16 cellular contexts compared by ENCODE assay signal in the genomic region with DNA sequence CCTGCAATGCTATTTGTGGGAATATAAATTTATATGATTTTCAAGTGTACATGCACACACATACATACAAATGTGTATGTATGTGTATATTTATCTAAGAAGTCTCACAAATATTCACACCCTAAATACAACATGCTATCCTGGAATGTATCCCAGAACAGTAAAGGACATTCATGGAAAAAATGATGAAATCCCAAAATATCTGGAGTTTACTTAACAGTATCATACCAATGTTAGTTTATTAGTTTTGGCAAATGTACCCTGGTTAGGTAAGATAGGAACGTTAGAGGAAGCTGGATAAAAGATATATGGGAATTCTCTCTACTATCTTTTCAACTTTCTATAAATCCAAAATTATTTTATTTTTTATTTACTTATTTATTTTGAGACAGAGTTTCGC. TPM values are rescaled to one million over a fixed set of nuclear protein-coding genes. Genes with fewer than 3 reads are reported as not detected.
DNase-seq lines count a peak whose midpoint lies in the region; TF ChIP-seq lines count a peak whose summit lies in the region.
"Had no signal": no experiment of that assay in that cellular context is flagged by ENCODE, and none has a peak within 500 bp of the region (broad histone marks: within the 10 kb centered on the region; RNA-seq: fewer than 3 reads in every experiment).

No MANE protein-coding gene starts in this region.

- no peak overlapping the region for H3K4me3 ChIP-seq in GM23248
- no peak overlapping the region for H3K4me3 ChIP-seq in fibroblast of mammary gland (ENCODE audit: control insufficient read depth, low read depth, low read length)
- no peak overlapping the region for H3K4me3 ChIP-seq in effector memory CD4-positive, alpha-beta T cell (ENCODE audit: insufficient read depth, low read depth, low read length, poor library complexity, severe bottlenecking)
- H3K4me3 ChIP-seq: GM12878 had no signal

- no peaks in the 10 kb centered on the region for H3F3A ChIP-seq in GM23248 (ENCODE audit: insufficient read depth)

- H3K79me2 ChIP-seq in GM23248 (ENCODE audit: insufficient read depth), result no peaks in the 10 kb centered on the region

- H3K36me3 ChIP-seq in GM23248 (ENCODE audit: low read depth), result no peaks in the 10 kb centered on the region
- H3K36me3 ChIP-seq in effector memory CD4-positive, alpha-beta T cell (ENCODE audit: control insufficient read depth, insufficient read depth, low read length), result no peaks in the 10 kb centered on the region

- DNase-seq in GM23248 (peak; percentile 33), fibroblast of mammary gland (ENCODE audit: low read depth) (peak; percentile 31), osteocyte (ENCODE audit: extremely low spot score, unreplicated experiment) (no peak), DMS114 treated with DMSO at 0.1 percent for 48 hours (lab: John Stamatoyannopoulos, UW; ENCODE audit: unreplicated experiment) (no peak), T-helper 1 cell (no peak)
- DNase-seq in effector memory CD4-positive, alpha-beta T cell, result no peak
- DNase-seq in activated T-cell treated with anti-CD3 and anti-CD28 coated beads, Interleukin-2, amount 50 U/mL, for 48 hours, result no peak
- DNase-seq: Caco-2, DMS53, H7, NCI-H345, NCI-H748 treated with DMSO at 0.1 percent for 48 hours, Right ventricle myocardium superior, SK-N-SH had no signal

- peaks cover 7% of the 10 kb centered on the region for H3K4me1 Mint-ChIP-seq in osteocyte (ENCODE audit: unreplicated experiment)

- H3K27ac ChIP-seq in GM23248 (no peak overlapping the region), VCaP (peak overlapping the region; percentile 1; the same call in 1 of the 2 replicates)
- H3K27ac ChIP-seq in effector memory CD4-positive, alpha-beta T cell (ENCODE audit: insufficient read depth, low read length, poor library complexity, severe bottlenecking), result no peak overlapping the region

- no peak overlapping the region for H3K4me3 Mint-ChIP-seq in osteocyte (ENCODE audit: unreplicated experiment)

- H2AFZ ChIP-seq in GM23248, result no peak overlapping the region

- no peak overlapping the region for H3K9ac ChIP-seq in GM23248
- H3K9ac ChIP-seq: SK-N-SH had no signal

- no peaks in the 10 kb centered on the region for H3K36me3 Mint-ChIP-seq in osteocyte (ENCODE audit: unreplicated experiment)

- no peaks in the 10 kb centered on the region for H3K9me3 ChIP-seq in GM23248 (ENCODE audit: low read depth)
- no peaks in the 10 kb centered on the region for H3K9me3 ChIP-seq in effector memory CD4-positive, alpha-beta T cell (ENCODE audit: control insufficient read depth, low read length)
- H3K9me3 ChIP-seq: Caco-2, SK-N-SH had no signal

- H4K20me1 ChIP-seq in GM23248 (ENCODE audit: insufficient read depth), result no peaks in the 10 kb centered on the region

- H3K27me3 Mint-ChIP-seq in osteocyte (ENCODE audit: unreplicated experiment), result no peaks in the 10 kb centered on the region

- H3K27ac Mint-ChIP-seq in osteocyte (ENCODE audit: unreplicated experiment), result peak overlapping the region; percentile 31

- H3K9me3 Mint-ChIP-seq in osteocyte (ENCODE audit: unreplicated experiment), result no peaks in the 10 kb centered on the region

- WGBS in GM23248 (ENCODE audit: low coverage in 1 of 2, low lambda C conversion rate in 2 of 2, missing lambda C conversion rate in 2 of 2), 2 experiments, result 58 to 59% methylated on average over 2 of the region's 2 CpGs

- H3K4me1 ChIP-seq in GM23248 (ENCODE audit: insufficient read depth), result no peaks in the 10 kb centered on the region
- no peaks in the 10 kb centered on the region for H3K4me1 ChIP-seq in effector memory CD4-positive, alpha-beta T cell (ENCODE audit: control insufficient read depth, insufficient read depth, low read length, poor library complexity, severe bottlenecking)

- no peaks in the 10 kb centered on the region for H3K27me3 ChIP-seq in GM23248 (replicated peaks; ENCODE audit: insufficient read depth)
- H3K27me3 ChIP-seq in effector memory CD4-positive, alpha-beta T cell (replicated peaks; ENCODE audit: control insufficient read depth, insufficient read depth, low read length, poor library complexity, severe bottlenecking), result no peaks in the 10 kb centered on the region

- TF ChIP-seq CTCF in VCaP (conservative IDR thresholded peaks at IDR 0.05) (no peak), fibroblast of mammary gland (conservative IDR thresholded peaks at IDR 0.05; ENCODE audit: control insufficient read depth, insufficient read depth, low read depth, low read length) (no peak), osteocyte (IDR thresholded peaks at IDR 0.05) (no peak)

- H3K9me2 ChIP-seq in GM23248 (ENCODE audit: insufficient read depth), result no peaks in the 10 kb centered on the region
- H3K9me2 ChIP-seq: SK-N-SH had no signal

- no peak overlapping the region for H3K4me2 ChIP-seq in GM23248 (ENCODE audit: unreplicated experiment)
- H3K4me2 ChIP-seq: SK-N-SH had no signal

- in situ Hi-C loops in GM23248 (cut with MboI), result no loop called here

RNA-seq across cellular contexts. Expression of a gene that starts 19.0 kb away (rescaled TPM):
- total RNA-seq in GM23248 (2014; rRNA removed; shearing (Covaris generic)), result under 0.01 and 0.86 TPM in 2 replicates
- polyA plus RNA-seq in GM23248 (2016; fragmentation: Nextera tagmentation; extraction: Ambion mirVana), result 0.19 and 0.24 TPM in 2 replicates
- 0.52 and 0.75 TPM in 2 replicates for total RNA-seq in osteocyte

Comparison
In these comparisons a context has a peak if more than half of its experiments do, and no peak if none do; other contexts are left out.
1. DNase-seq: peak in GM23248 (single experiment) and fibroblast of mammary gland (single experiment); none in osteocyte (single experiment), DMS114 treated with DMSO at 0.1 percent for 48 hours (single experiment), effector memory CD4-positive, alpha-beta T cell (0 of 3), T-helper 1 cell (0 of 5) and activated T-cell treated with anti-CD3 and anti-CD28 coated beads, Interleukin-2, amount 50 U/mL, for 48 hours (0 of 2).